In genomic region chr9:124222918-124223720, GRCh38 we compare ENCODE assay signal across 1 cellular context.
TF ChIP-seq lines count a peak whose summit lies in the region.

No MANE protein-coding gene starts in this region.

TF ChIP-seq in HepG2, 621 proteins besides CTCF, POLR2A, EP300 and RAD21 (continued from another document and continues in another):
- TF ChIP-seq ZNF609 (CRISPR knock-in tag; IDR thresholded peaks at IDR 0.05; ENCODE audit: borderline replicate concordance) (peak; percentile 85), ZNF639 (CRISPR knock-in tag; conservative IDR thresholded peaks at IDR 0.05) (no peak), KLF16 (CRISPR knock-in tag; IDR thresholded peaks at IDR 0.05) (peak in 1 of 2 experiments; percentile 94; a peak in 2 of 4 replicates), ZNF12 (CRISPR knock-in tag; IDR thresholded peaks at IDR 0.05) (no peak), DZIP1 (CRISPR knock-in tag; IDR thresholded peaks at IDR 0.05) (no peak), TIGD3 (CRISPR knock-in tag; IDR thresholded peaks at IDR 0.05; ENCODE audit: borderline replicate concordance) (peak; percentile 85; the same call in 1 of the 2 replicates), STAG1 (CRISPR knock-in tag; IDR thresholded peaks at IDR 0.05) (0 out of 2 replicates have a peak, but pooled peaks have one; percentile 23), ZBTB8A (CRISPR knock-in tag; IDR thresholded peaks at IDR 0.05; ENCODE audit: borderline replicate concordance, low read depth) (no peak), CREB1 (IDR thresholded peaks at IDR 0.05) (no peak), CREB1 (CRISPR knock-in tag; IDR thresholded peaks at IDR 0.05) (no peak; the same call in 1 of the 2 replicates), ZNF83 (CRISPR knock-in tag; IDR thresholded peaks at IDR 0.05; ENCODE audit: borderline replicate concordance) (no peak), GPBP1L1 (CRISPR knock-in tag; IDR thresholded peaks at IDR 0.05) (no peak), ZNF746 (CRISPR knock-in tag; IDR thresholded peaks at IDR 0.05) (peak; percentile 99), ATF1 (CRISPR knock-in tag; IDR thresholded peaks at IDR 0.05) (no peak), PHF8 (CRISPR knock-in tag; IDR thresholded peaks at IDR 0.05) (no peak), ZC3H13 (CRISPR knock-in tag; IDR thresholded peaks at IDR 0.05) (peak; percentile 25; the same call in 1 of the 2 replicates), HDAC1 (CRISPR knock-in tag; IDR thresholded peaks at IDR 0.05) (peak; percentile 97), ZNF253 (CRISPR knock-in tag; IDR thresholded peaks at IDR 0.05; ENCODE audit: borderline replicate concordance) (no peak), KMT2A (CRISPR knock-in tag; IDR thresholded peaks at IDR 0.05) (no peak), ZSCAN9 (CRISPR knock-in tag; IDR thresholded peaks at IDR 0.05; ENCODE audit: borderline replicate concordance) (peak; percentile 69), KAT2B (IDR thresholded peaks at IDR 0.05; ENCODE audit: borderline replicate concordance, low read depth, low read length) (no peak), SMARCE1 (IDR thresholded peaks at IDR 0.05; ENCODE audit: borderline replicate concordance) (no peak), SMAD9 (CRISPR knock-in tag; IDR thresholded peaks at IDR 0.05) (no peak), MIXL1 (CRISPR knock-in tag; IDR thresholded peaks at IDR 0.05) (peak; percentile 88), TBX2 (CRISPR knock-in tag; IDR thresholded peaks at IDR 0.05; ENCODE audit: borderline replicate concordance) (peak; percentile 95), CERS6 (CRISPR knock-in tag; IDR thresholded peaks at IDR 0.05) (no peak), REST (IDR thresholded peaks at IDR 0.05; ENCODE audit: borderline replicate concordance in 1 of 2, low read depth in 1 of 2, low read length in 2 of 2) (no peak; a peak in 1 of 4 replicates), PAF1 (CRISPR knock-in tag; IDR thresholded peaks at IDR 0.05) (no peak), ZFP91 (CRISPR knock-in tag; IDR thresholded peaks at IDR 0.05; ENCODE audit: borderline replicate concordance) (peak; percentile 78; the same call in 1 of the 2 replicates), ZNF512 (CRISPR knock-in tag; IDR thresholded peaks at IDR 0.05) (no peak), ZNF749 (CRISPR knock-in tag; IDR thresholded peaks at IDR 0.05; ENCODE audit: borderline replicate concordance) (peak; percentile 29; the same call in 1 of the 2 replicates), E2F1 (CRISPR knock-in tag; IDR thresholded peaks at IDR 0.05) (no peak), ZNF883 (CRISPR knock-in tag; IDR thresholded peaks at IDR 0.05; ENCODE audit: not compliant biosample characterization) (peak; percentile 65), TAF1 (CRISPR knock-in tag; IDR thresholded peaks at IDR 0.05) (no peak), NFATC3 (CRISPR knock-in tag; IDR thresholded peaks at IDR 0.05) (no peak)
